16 cellular contexts compared by ENCODE assay signal in the genomic region with DNA sequence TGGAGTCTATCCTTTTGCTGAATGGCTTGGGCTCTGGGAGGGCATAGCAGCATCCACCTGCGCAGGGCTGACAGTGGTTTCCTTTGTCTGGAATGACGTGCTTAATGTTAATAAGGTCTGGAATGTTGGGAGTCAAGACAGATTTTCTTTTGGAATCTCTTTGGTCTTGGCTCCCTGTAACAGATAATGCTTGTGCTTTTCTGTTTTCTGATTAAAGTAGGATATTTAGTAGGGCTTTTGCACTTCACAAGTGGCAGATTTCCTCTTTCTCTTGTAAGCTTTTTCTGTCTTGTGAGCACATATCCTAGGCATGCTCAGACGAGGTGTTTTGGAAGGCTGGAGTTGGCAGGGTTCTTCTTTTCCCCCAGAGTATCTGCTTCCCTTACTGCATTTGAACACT.
A peak's percentile ranks its signal among the peaks of the same experiment; 100 is the strongest.
DNase-seq lines count a peak whose midpoint lies in the region; ATAC-seq and TF ChIP-seq lines count a peak whose summit lies in the region.
"Had no signal": no experiment of that assay in that cellular context is flagged by ENCODE, and none has a peak within 500 bp of the region (broad histone marks: within the 10 kb centered on the region; RNA-seq: fewer than 3 reads in every experiment).

No MANE protein-coding gene starts in this region.

- no peaks in the 10 kb centered on the region for H3K9me3 ChIP-seq in right cardiac atrium (ENCODE audit: control insufficient read depth, low read length)
- H3K9me3 ChIP-seq: SJSA1 had no signal

- no peak for TF ChIP-seq CTCF in retinal pigment epithelial cell (conservative IDR thresholded peaks at IDR 0.05; ENCODE audit: low read depth, low read length)

- H3K4me3 ChIP-seq in ACC112 (ENCODE audit: low read depth, low read length): no peak overlapping the region
- no peak overlapping the region for H3K4me3 ChIP-seq in right cardiac atrium (ENCODE audit: low read length)
- no peak overlapping the region for H3K4me3 ChIP-seq in retinal pigment epithelial cell (ENCODE audit: low read length)
- H3K4me3 ChIP-seq: SJSA1 had no signal

- ATAC-seq in right cardiac atrium (peak; percentile 45 to 60), HG03457 (IDR thresholded peaks at IDR 0.05; ENCODE audit: unreplicated experiment) (no peak), HG02852 (IDR thresholded peaks at IDR 0.05; ENCODE audit: unreplicated experiment) (no peak), GM18868 (IDR thresholded peaks at IDR 0.05; ENCODE audit: unreplicated experiment) (no peak)
- no peak for ATAC-seq in stimulated activated naive CD8-positive, alpha-beta T cell treated with anti-CD3 and anti-CD28 coated beads, Interleukin-15, Interleukin-2, amounts not matched to agents 100 U/mL and 50 U/mL, for 24 hours
- ATAC-seq: activated T-cell treated with anti-CD3 and anti-CD28 coated beads, Interleukin-2, amount 50 U/mL, for 4 hours had no signal

- DNase-seq in astrocyte of the hippocampus (ENCODE audit: low read depth, low spot score): peak; percentile 56
- no peak for DNase-seq in right cardiac atrium
- DNase-seq in retinal pigment epithelial cell (ENCODE audit: low read depth): peak; percentile 62
- DNase-seq in stimulated activated naive CD8-positive, alpha-beta T cell treated with anti-CD3 and anti-CD28 coated beads, Interleukin-15, Interleukin-2, amounts not matched to agents 100 U/mL and 50 U/mL, for 24 hours: no peak
- DNase-seq: activated CD4-positive, CD25-positive, alpha-beta regulatory T cell; activated T-cell treated with anti-CD3 and anti-CD28 coated beads, Interleukin-2, amount 50 U/mL, for 4 hours; central memory CD4-positive, alpha-beta T cell; DND-41; MM.1S; NCI-H748 treated with DMSO at 0.1 percent for 48 hours; small intestine had no signal

- intact Hi-C loops in right cardiac atrium (cut with DNase I): loop anchor here in 1 of 4 donors (10.0 kb wide), 1 partner anchor 54 kb away; no protein-coding TSS in a partner anchor

- H3K27ac ChIP-seq in ACC112 (ENCODE audit: low read depth, low read length) (0 out of 2 replicates have a peak overlapping the region, but pooled peaks have one; percentile 5), right cardiac atrium (ENCODE audit: low read length) (peak overlapping the region; percentile 92)
- H3K27ac ChIP-seq: SJSA1 had no signal

- H3K4me1 ChIP-seq in ACC112 (ENCODE audit: control insufficient read depth, insufficient read depth, low read length, unreplicated experiment) (peaks cover 18% of the 10 kb centered on the region), right cardiac atrium (ENCODE audit: control insufficient read depth, insufficient read depth, low read length) (peaks cover 19% of the 10 kb centered on the region)
- H3K4me1 ChIP-seq: SJSA1 had no signal

- H2AFZ ChIP-seq in ACC112 (ENCODE audit: low read length, unreplicated experiment): no peak overlapping the region

- H3K27me3 ChIP-seq in ACC112 (ENCODE audit: insufficient read depth, low read length) (no peaks in the 10 kb centered on the region), right cardiac atrium (ENCODE audit: control insufficient read depth, insufficient read depth) (no peaks in the 10 kb centered on the region)
- H3K27me3 ChIP-seq: SJSA1 had no signal

- WGBS in right cardiac atrium: 28% methylated on average over 3 of the region's 3 CpGs

- peaks cover 19% of the 10 kb centered on the region for H3K36me3 ChIP-seq in ACC112 (ENCODE audit: insufficient read depth, low read length)

- peaks cover 57% of the 10 kb centered on the region for H3K79me2 ChIP-seq in ACC112 (ENCODE audit: control insufficient read depth, insufficient read depth, low read length, unreplicated experiment)

Comparison
In these comparisons a context has a peak if more than half of its experiments do, and no peak if none do; other contexts are left out.
1. DNase-seq: peak in astrocyte of the hippocampus (single experiment) and retinal pigment epithelial cell (single experiment); none in right cardiac atrium (0 of 3) and stimulated activated naive CD8-positive, alpha-beta T cell treated with anti-CD3 and anti-CD28 coated beads, Interleukin-15, Interleukin-2, amounts not matched to agents 100 U/mL and 50 U/mL, for 24 hours (single experiment).
2. ATAC-seq: peak in right cardiac atrium (2 of 2); none in stimulated activated naive CD8-positive, alpha-beta T cell treated with anti-CD3 and anti-CD28 coated beads, Interleukin-15, Interleukin-2, amounts not matched to agents 100 U/mL and 50 U/mL, for 24 hours (single experiment), HG03457 (single experiment), HG02852 (single experiment) and GM18868 (single experiment).